1 cellular context compared by ENCODE assay signal in genomic region chr19:53395840-53396580, GRCh38.
A peak's percentile ranks its signal among the peaks of the same experiment; 100 is the strongest.
TF ChIP-seq lines count a peak whose summit lies in the region.

No MANE protein-coding gene starts in this region.

TF ChIP-seq in K562, 482 proteins besides CTCF, POLR2A, EP300 and RAD21:
- TF ChIP-seq HDGF (IDR thresholded peaks at IDR 0.05), result 0 out of 2 replicates have a peak, but pooled peaks have one; percentile 63
- 0 out of 2 replicates have a peak, but pooled peaks have one; percentile 26 for TF ChIP-seq ZNF512 (tag; IDR thresholded peaks at IDR 0.05)
- TF ChIP-seq OTX1 (CRISPR knock-in tag; IDR thresholded peaks at IDR 0.05), result 0 out of 2 replicates have a peak, but pooled peaks have one; percentile 39
TF ChIP-seq in K562: peak in this region for 3; not testable (repeated sequence) for 479.
